12 cellular contexts compared by ENCODE assay signal in the genomic region with DNA sequence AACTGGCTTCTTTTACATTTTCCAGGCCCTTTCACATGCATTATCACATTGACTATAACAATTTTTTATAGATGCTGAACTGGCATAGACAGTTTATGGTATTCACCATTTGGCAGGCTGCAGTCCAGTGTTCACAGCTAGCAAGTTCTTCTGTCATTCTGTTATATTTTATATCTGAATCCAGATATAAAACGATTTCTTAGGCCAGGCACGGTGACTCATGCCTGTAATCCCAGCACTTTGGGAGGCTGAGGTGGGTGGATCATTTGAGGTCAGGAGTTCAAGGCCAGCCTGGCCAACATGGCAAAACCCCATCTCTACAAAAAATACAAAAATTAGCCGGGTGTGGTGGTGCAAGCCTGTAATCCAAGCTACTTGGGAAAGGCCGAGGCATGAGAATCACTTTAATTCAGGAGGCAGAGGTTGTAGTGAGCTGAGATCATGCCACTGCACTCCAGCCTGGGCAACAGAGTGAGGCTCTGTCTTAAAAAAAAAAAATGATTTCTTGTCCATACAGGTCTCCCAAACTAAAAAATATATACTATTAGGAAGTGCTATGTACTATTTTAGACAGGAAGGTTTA. TPM values are rescaled to one million over a fixed set of nuclear protein-coding genes. Genes with fewer than 3 reads are reported as not detected.
DNase-seq lines count a peak whose midpoint lies in the region; ATAC-seq and TF ChIP-seq lines count a peak whose summit lies in the region.
"Not testable (repeated sequence)": the region's sequence is repeated elsewhere in the genome, so short reads cannot be mapped to it uniquely, and the experiment has no call there.
"Had no signal": no experiment of that assay in that cellular context is flagged by ENCODE, and none has a peak within 500 bp of the region (broad histone marks: within the 10 kb centered on the region; RNA-seq: fewer than 3 reads in every experiment).

No MANE protein-coding gene starts in this region.

- in situ Hi-C loops in transverse colon (cut with MboI; ENCODE audit: low pct_ligation_motif_present in 1 of 4, low pct_unique_long_range_greater_than_20kb in 1 of 4, low sequenced_read_pairs in 3 of 4): not testable (repeated sequence)

- CTCF ChIA-PET in RWPE1 (lab: Yijun Ruan, JAX) (interaction anchor here (0.6 kb wide), 1 partner anchor 365 kb away, joined by 3 read pairs; no protein-coding TSS in a partner anchor), MCF 10A (lab: Yijun Ruan, JAX) (interaction anchor here (1.0 kb wide), 1 partner anchor 11 kb away, joined by 3 read pairs; no protein-coding TSS in a partner anchor)

- H3K4me3 Mint-ChIP-seq in MCF 10A (ENCODE audit: unreplicated experiment): not testable (repeated sequence)

- not testable (repeated sequence) for H3K4me1 ChIP-seq in ovary (ENCODE audit: insufficient read depth); stomach smooth muscle (ENCODE audit: control insufficient read depth, insufficient read depth, low read length); transverse colon

- not testable (repeated sequence) for H3K4me3 ChIP-seq in ovary; stomach smooth muscle (ENCODE audit: low read length in 2 of 2); transverse colon

- H3K4me1 Mint-ChIP-seq in MCF 10A (ENCODE audit: insufficient read depth, unreplicated experiment): not testable (repeated sequence)

- WGBS in ovary, 3 donors: 10 to 17% (median 14%) methylated on average over 4 of the region's 4 CpGs
- WGBS in transverse colon (ENCODE audit: low coverage in 1 of 2), 2 donors: 40 to 44% methylated on average over 4 of the region's 4 CpGs

- H3K27ac ChIP-seq in RWPE1: 0 out of 2 replicates have a peak overlapping the region, but pooled peaks have one; percentile 30
- not testable (repeated sequence) for H3K27ac ChIP-seq in ovary
- H3K27ac ChIP-seq in stomach smooth muscle (ENCODE audit: low read length): peak overlapping the region; percentile 31
- H3K27ac ChIP-seq in transverse colon: peak overlapping the region in 3 of 4 donors; percentile 34 to 54 (median 37)

- TF ChIP-seq CTCF in RWPE1 (conservative IDR thresholded peaks at IDR 0.05; ENCODE audit: low read depth); MCF 10A (IDR thresholded peaks at IDR 0.05; ENCODE audit: unreplicated experiment); ovary (IDR thresholded peaks at IDR 0.05); transverse colon (IDR thresholded peaks at IDR 0.05): not testable (repeated sequence)

- intact Hi-C loops in MCF 10A (cut with micrococcal nuclease); left ventricle myocardium superior (cut with micrococcal nuclease); ovary (cut with DNase I); transverse colon (cut with DNase I; ENCODE audit: low total_unique reads): not testable (repeated sequence)

- not testable (repeated sequence) for H3K36me3 Mint-ChIP-seq in MCF 10A (ENCODE audit: insufficient read depth, unreplicated experiment)

- POLR2A ChIA-PET in RWPE1 (lab: Yijun Ruan, JAX; ENCODE audit: low non-redundant PET); MCF 10A (lab: Yijun Ruan, JAX): not testable (repeated sequence)

- H3K9me3 Mint-ChIP-seq in MCF 10A (ENCODE audit: unreplicated experiment): not testable (repeated sequence)

- not testable (repeated sequence) for H3K27me3 ChIP-seq in ovary; stomach smooth muscle (ENCODE audit: control insufficient read depth in 1 of 2, insufficient read depth in 2 of 2, low read length in 2 of 2); transverse colon

- not testable (repeated sequence) for H3K36me3 ChIP-seq in ovary; stomach smooth muscle (ENCODE audit: control insufficient read depth in 2 of 2, insufficient read depth in 2 of 2, low read length in 2 of 2); transverse colon

- DNase-seq in HCEC 1CT (peak; percentile 35), fibroblast of gingiva (ENCODE audit: low read depth) (peak; percentile 41), ovary (peak; percentile 28 to 53 (median 40))
- DNase-seq in RWPE1 (ENCODE audit: low spot score); MCF 10A (ENCODE audit: unreplicated experiment); left ventricle myocardium superior; transverse colon: not testable (repeated sequence)

- ATAC-seq in left ventricle myocardium superior: peak; percentile 19

- not testable (repeated sequence) for H3K9me3 ChIP-seq in ovary; stomach smooth muscle (ENCODE audit: control insufficient read depth in 2 of 2, low read length in 2 of 2); transverse colon

- TF ChIP-seq POLR2A in ovary (IDR thresholded peaks at IDR 0.05); transverse colon (IDR thresholded peaks at IDR 0.05): not testable (repeated sequence)

- peak overlapping the region; percentile 36 for H3K27ac Mint-ChIP-seq in MCF 10A (ENCODE audit: low read depth, unreplicated experiment)

- BruUV-seq in MCF 10A (replicated peaks; lab: Mats Ljungman, UMichigan): not testable (repeated sequence)

- H3K27me3 Mint-ChIP-seq in MCF 10A (ENCODE audit: insufficient read depth, unreplicated experiment): not testable (repeated sequence)

- H3K9ac ChIP-seq in stomach smooth muscle (ENCODE audit: low read length in 2 of 2): not testable (repeated sequence)

- TF ChIP-seq EP300 in ovary (IDR thresholded peaks at IDR 0.05); transverse colon (IDR thresholded peaks at IDR 0.05; ENCODE audit: low read depth): not testable (repeated sequence)

RNA-seq across cellular contexts. Expression of a gene that starts 7.3 kb away (rescaled TPM):
- total RNA-seq in MCF 10A (2022): 5.0 and 12.5 TPM in 2 replicates
- 6.8 TPM for total RNA-seq in left ventricle myocardium superior
- total RNA-seq in ovary: 10 to 100 TPM in 6 of 7 donors, 1 to 10 TPM in 1; 5.2 to 28.4 (median 15.9) TPM
- 10 to 100 TPM; 29.4 to 43.9 TPM for polyA plus RNA-seq in ovary
- 10 to 100 TPM in 1 of 4 donors, 1 to 10 TPM in 2, under 1 TPM in 1; 0.60 to 15.2 (median 4.4) TPM for total RNA-seq in transverse colon
- total RNA-seq: CD8-positive, alpha-beta memory T cell; H9; HT-29 had no signal
- polyA plus RNA-seq: CD8-positive, alpha-beta memory T cell had no signal

RNA-seq across cellular contexts. Expression of a gene that starts 39.4 kb away (rescaled TPM):
- total RNA-seq in MCF 10A (2022): 0.33 TPM in 1 of 2 replicates, not detected in the other
- not detected for total RNA-seq in left ventricle myocardium superior
- 1 to 10 TPM in 1 of 7 donors, under 1 TPM in 3, not detected in 3; 0.25 to 2.3 (median 0.80) TPM for total RNA-seq in ovary
- polyA plus RNA-seq in ovary: under 1 TPM; 0.04 to 0.37 TPM
- not detected for total RNA-seq in transverse colon
- total RNA-seq: Caco-2; CD8-positive, alpha-beta memory T cell; H9; HT-29 had no signal
- polyA plus RNA-seq: CD8-positive, alpha-beta memory T cell had no signal
